1 cellular context compared by ENCODE assay signal in the genomic region with DNA sequence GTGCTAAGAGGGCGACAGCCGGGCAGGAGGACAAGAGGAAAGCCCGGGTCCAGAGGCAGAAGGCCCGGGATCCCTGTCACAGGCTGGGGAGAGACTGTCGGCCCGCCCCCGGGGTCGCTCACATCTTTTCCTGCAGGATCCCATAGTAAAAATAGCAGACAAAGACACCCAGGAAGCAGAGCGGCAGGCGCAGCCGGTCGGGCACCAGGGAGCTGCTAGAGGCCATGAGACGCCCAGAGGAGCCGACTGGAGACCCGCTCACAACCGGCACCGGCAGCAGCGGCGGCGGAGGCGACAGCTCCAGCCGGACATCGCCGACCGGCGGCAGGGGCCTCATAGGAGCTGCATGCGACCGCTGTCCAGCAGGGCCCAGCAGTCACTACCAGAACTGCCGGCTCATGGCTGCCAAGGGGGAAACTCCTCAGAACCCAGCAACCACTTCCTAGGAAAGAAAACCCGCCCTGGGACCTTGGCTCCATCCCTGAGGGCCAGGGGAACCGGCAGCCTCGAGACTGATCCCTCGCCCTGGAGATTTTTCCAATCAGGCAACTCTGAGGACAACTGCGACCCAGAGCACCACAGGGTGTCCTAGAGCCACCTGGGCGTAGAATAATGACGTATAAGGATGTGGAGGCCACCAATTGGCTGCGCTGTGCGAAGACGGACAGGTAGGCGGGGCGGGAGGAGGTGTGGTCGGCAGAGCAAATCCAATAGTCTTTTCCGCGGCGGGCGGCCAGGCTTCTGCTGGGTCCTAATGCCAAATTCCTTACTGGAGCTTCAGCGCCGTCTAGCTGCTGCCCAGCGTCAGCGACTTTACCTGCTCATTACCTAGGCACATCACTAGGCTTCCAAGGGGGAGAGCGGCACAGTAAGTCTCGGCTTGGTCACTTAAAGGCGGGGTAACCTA.
TF ChIP-seq lines count a peak whose summit lies in the region.

A gene with protein sequence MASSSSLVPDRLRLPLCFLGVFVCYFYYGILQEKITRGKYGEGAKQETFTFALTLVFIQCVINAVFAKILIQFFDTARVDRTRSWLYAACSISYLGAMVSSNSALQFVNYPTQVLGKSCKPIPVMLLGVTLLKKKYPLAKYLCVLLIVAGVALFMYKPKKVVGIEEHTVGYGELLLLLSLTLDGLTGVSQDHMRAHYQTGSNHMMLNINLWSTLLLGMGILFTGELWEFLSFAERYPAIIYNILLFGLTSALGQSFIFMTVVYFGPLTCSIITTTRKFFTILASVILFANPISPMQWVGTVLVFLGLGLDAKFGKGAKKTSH (minus strand): TSS at position 357 of the 907 bp plus-strand sequence. CDS start 131 bp downstream, at position 226.

TF ChIP-seq in HepG2, 621 proteins besides CTCF, POLR2A, EP300 and RAD21 (continued from another document and continues in another):
- TF ChIP-seq, protein P1, sequence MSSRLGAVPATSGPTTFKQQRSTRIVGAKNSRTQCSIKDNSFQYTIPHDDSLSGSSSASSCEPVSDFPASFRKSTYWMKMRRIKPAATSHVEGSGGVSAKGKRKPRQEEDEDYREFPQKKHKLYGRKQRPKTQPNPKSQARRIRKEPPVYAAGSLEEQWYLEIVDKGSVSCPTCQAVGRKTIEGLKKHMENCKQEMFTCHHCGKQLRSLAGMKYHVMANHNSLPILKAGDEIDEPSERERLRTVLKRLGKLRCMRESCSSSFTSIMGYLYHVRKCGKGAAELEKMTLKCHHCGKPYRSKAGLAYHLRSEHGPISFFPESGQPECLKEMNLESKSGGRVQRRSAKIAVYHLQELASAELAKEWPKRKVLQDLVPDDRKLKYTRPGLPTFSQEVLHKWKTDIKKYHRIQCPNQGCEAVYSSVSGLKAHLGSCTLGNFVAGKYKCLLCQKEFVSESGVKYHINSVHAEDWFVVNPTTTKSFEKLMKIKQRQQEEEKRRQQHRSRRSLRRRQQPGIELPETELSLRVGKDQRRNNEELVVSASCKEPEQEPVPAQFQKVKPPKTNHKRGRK (CRISPR knock-in tag; IDR thresholded peaks at IDR 0.05) = no peak
- TF ChIP-seq PCBP2 (optimal IDR thresholded peaks at IDR 0.05; ENCODE audit: low read depth, low read length, poor library complexity, severe bottlenecking) (no peak), ZNF292 (CRISPR knock-in tag; IDR thresholded peaks at IDR 0.05; ENCODE audit: borderline replicate concordance, low read depth) (no peak), ZNF768 (CRISPR knock-in tag; IDR thresholded peaks at IDR 0.05) (peak; percentile 76; the same call in 1 of the 2 replicates), SMARCE1 (IDR thresholded peaks at IDR 0.05; ENCODE audit: borderline replicate concordance) (no peak), MAFG (CRISPR knock-in tag; IDR thresholded peaks at IDR 0.05) (no peak), TAF1 (CRISPR knock-in tag; IDR thresholded peaks at IDR 0.05) (peak; percentile 77), KLF6 (CRISPR knock-in tag; IDR thresholded peaks at IDR 0.05) (peak; percentile 85; the same call in 1 of the 2 replicates), ZNF550 (CRISPR knock-in tag; IDR thresholded peaks at IDR 0.05; ENCODE audit: borderline replicate concordance) (no peak), ZBTB7A (CRISPR knock-in tag; IDR thresholded peaks at IDR 0.05) (no peak), ZNF703 (CRISPR knock-in tag; IDR thresholded peaks at IDR 0.05; ENCODE audit: borderline replicate concordance) (0 out of 2 replicates have a peak, but pooled peaks have one; percentile 80), CAMTA2 (CRISPR knock-in tag; IDR thresholded peaks at IDR 0.05; ENCODE audit: borderline replicate concordance) (no peak), ZNF354B (CRISPR knock-in tag; IDR thresholded peaks at IDR 0.05) (no peak), ZNF552 (CRISPR knock-in tag; IDR thresholded peaks at IDR 0.05; ENCODE audit: borderline replicate concordance) (no peak), ZNF781 (CRISPR knock-in tag; IDR thresholded peaks at IDR 0.05; ENCODE audit: borderline replicate concordance, not compliant biosample characterization) (no peak), ZBTB42 (CRISPR knock-in tag; IDR thresholded peaks at IDR 0.05) (no peak), ZNF605 (CRISPR knock-in tag; IDR thresholded peaks at IDR 0.05) (peak; percentile 82), MAF1 (CRISPR knock-in tag; IDR thresholded peaks at IDR 0.05; ENCODE audit: borderline replicate concordance) (no peak), CENPT (CRISPR knock-in tag; IDR thresholded peaks at IDR 0.05; ENCODE audit: low read depth) (no peak), RBM39 (IDR thresholded peaks at IDR 0.05; ENCODE audit: low read depth, low read length, poor library complexity, severe bottlenecking) (peak; percentile 91), BRD4 (CRISPR knock-in tag; IDR thresholded peaks at IDR 0.05) (peak; percentile 77; the same call in 1 of the 2 replicates), ZNF30 (CRISPR knock-in tag; IDR thresholded peaks at IDR 0.05) (0 out of 2 replicates have a peak, but pooled peaks have one; percentile 79), FOSL2 (CRISPR knock-in tag; IDR thresholded peaks at IDR 0.05) (0 out of 2 replicates have a peak, but pooled peaks have one; percentile 50), ZMAT3 (CRISPR knock-in tag; conservative IDR thresholded peaks at IDR 0.05) (peak; percentile 92), CBX1 (IDR thresholded peaks at IDR 0.05; ENCODE audit: low read depth) (peak; percentile 56), ZBTB7B (CRISPR knock-in tag; IDR thresholded peaks at IDR 0.05) (peak; percentile 60; the same call in 1 of the 2 replicates), SIX4 (CRISPR knock-in tag; IDR thresholded peaks at IDR 0.05) (no peak), TEAD2 (CRISPR knock-in tag; IDR thresholded peaks at IDR 0.05) (no peak), MIER3 (CRISPR knock-in tag; IDR thresholded peaks at IDR 0.05; ENCODE audit: borderline replicate concordance) (peak; percentile 97)
- TF ChIP-seq, protein P2, sequence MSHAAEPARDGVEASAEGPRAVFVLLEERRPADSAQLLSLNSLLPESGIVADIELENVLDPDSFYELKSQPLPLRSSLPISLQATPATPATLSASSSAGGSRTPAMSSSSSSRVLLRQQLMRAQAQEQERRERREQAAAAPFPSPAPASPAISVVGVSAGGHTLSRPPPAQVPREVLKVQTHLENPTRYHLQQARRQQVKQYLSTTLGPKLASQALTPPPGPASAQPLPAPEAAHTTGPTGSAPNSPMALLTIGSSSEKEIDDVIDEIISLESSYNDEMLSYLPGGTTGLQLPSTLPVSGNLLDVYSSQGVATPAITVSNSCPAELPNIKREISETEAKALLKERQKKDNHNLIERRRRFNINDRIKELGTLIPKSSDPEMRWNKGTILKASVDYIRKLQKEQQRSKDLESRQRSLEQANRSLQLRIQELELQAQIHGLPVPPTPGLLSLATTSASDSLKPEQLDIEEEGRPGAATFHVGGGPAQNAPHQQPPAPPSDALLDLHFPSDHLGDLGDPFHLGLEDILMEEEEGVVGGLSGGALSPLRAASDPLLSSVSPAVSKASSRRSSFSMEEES (CRISPR knock-in tag; IDR thresholded peaks at IDR 0.05) = peak; percentile 21
- TF ChIP-seq, protein P3, sequence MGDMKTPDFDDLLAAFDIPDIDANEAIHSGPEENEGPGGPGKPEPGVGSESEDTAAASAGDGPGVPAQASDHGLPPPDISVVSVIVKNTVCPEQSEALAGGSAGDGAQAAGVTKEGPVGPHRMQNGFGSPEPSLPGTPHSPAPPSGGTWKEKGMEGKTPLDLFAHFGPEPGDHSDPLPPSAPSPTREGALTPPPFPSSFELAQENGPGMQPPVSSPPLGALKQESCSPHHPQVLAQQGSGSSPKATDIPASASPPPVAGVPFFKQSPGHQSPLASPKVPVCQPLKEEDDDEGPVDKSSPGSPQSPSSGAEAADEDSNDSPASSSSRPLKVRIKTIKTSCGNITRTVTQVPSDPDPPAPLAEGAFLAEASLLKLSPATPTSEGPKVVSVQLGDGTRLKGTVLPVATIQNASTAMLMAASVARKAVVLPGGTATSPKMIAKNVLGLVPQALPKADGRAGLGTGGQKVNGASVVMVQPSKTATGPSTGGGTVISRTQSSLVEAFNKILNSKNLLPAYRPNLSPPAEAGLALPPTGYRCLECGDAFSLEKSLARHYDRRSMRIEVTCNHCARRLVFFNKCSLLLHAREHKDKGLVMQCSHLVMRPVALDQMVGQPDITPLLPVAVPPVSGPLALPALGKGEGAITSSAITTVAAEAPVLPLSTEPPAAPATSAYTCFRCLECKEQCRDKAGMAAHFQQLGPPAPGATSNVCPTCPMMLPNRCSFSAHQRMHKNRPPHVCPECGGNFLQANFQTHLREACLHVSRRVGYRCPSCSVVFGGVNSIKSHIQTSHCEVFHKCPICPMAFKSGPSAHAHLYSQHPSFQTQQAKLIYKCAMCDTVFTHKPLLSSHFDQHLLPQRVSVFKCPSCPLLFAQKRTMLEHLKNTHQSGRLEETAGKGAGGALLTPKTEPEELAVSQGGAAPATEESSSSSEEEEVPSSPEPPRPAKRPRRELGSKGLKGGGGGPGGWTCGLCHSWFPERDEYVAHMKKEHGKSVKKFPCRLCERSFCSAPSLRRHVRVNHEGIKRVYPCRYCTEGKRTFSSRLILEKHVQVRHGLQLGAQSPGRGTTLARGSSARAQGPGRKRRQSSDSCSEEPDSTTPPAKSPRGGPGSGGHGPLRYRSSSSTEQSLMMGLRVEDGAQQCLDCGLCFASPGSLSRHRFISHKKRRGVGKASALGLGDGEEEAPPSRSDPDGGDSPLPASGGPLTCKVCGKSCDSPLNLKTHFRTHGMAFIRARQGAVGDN (CRISPR knock-in tag; IDR thresholded peaks at IDR 0.05) = peak; percentile 82
- TF ChIP-seq, protein P4, sequence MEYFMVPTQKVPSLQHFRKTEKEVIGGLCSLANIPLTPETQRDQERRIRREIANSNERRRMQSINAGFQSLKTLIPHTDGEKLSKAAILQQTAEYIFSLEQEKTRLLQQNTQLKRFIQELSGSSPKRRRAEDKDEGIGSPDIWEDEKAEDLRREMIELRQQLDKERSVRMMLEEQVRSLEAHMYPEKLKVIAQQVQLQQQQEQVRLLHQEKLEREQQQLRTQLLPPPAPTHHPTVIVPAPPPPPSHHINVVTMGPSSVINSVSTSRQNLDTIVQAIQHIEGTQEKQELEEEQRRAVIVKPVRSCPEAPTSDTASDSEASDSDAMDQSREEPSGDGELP (IDR thresholded peaks at IDR 0.05; ENCODE audit: borderline replicate concordance, low read depth) = no peak; the same call in 1 of the 2 replicates
- TF ChIP-seq, protein P5, sequence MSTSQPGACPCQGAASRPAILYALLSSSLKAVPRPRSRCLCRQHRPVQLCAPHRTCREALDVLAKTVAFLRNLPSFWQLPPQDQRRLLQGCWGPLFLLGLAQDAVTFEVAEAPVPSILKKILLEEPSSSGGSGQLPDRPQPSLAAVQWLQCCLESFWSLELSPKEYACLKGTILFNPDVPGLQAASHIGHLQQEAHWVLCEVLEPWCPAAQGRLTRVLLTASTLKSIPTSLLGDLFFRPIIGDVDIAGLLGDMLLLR (CRISPR knock-in tag; IDR thresholded peaks at IDR 0.05) = peak; percentile 77
- TF ChIP-seq, protein P6, sequence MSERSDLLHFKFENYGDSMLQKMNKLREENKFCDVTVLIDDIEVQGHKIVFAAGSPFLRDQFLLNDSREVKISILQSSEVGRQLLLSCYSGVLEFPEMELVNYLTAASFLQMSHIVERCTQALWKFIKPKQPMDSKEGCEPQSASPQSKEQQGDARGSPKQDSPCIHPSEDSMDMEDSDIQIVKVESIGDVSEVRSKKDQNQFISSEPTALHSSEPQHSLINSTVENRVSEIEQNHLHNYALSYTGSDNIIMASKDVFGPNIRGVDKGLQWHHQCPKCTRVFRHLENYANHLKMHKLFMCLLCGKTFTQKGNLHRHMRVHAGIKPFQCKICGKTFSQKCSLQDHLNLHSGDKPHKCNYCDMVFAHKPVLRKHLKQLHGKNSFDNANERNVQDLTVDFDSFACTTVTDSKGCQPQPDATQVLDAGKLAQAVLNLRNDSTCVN (CRISPR knock-in tag; IDR thresholded peaks at IDR 0.05; ENCODE audit: borderline replicate concordance) = peak; percentile 18; the same call in 1 of the 2 replicates
- TF ChIP-seq, protein P7, sequence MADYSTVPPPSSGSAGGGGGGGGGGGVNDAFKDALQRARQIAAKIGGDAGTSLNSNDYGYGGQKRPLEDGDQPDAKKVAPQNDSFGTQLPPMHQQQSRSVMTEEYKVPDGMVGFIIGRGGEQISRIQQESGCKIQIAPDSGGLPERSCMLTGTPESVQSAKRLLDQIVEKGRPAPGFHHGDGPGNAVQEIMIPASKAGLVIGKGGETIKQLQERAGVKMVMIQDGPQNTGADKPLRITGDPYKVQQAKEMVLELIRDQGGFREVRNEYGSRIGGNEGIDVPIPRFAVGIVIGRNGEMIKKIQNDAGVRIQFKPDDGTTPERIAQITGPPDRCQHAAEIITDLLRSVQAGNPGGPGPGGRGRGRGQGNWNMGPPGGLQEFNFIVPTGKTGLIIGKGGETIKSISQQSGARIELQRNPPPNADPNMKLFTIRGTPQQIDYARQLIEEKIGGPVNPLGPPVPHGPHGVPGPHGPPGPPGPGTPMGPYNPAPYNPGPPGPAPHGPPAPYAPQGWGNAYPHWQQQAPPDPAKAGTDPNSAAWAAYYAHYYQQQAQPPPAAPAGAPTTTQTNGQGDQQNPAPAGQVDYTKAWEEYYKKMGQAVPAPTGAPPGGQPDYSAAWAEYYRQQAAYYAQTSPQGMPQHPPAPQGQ (CRISPR knock-in tag; IDR thresholded peaks at IDR 0.05; ENCODE audit: borderline replicate concordance) = no peak
- TF ChIP-seq, protein P8, sequence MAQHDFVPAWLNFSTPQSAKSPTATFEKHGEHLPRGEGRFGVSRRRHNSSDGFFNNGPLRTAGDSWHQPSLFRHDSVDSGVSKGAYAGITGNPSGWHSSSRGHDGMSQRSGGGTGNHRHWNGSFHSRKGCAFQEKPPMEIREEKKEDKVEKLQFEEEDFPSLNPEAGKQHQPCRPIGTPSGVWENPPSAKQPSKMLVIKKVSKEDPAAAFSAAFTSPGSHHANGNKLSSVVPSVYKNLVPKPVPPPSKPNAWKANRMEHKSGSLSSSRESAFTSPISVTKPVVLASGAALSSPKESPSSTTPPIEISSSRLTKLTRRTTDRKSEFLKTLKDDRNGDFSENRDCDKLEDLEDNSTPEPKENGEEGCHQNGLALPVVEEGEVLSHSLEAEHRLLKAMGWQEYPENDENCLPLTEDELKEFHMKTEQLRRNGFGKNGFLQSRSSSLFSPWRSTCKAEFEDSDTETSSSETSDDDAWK (CRISPR knock-in tag; IDR thresholded peaks at IDR 0.05) = no peak
- TF ChIP-seq, protein P9, sequence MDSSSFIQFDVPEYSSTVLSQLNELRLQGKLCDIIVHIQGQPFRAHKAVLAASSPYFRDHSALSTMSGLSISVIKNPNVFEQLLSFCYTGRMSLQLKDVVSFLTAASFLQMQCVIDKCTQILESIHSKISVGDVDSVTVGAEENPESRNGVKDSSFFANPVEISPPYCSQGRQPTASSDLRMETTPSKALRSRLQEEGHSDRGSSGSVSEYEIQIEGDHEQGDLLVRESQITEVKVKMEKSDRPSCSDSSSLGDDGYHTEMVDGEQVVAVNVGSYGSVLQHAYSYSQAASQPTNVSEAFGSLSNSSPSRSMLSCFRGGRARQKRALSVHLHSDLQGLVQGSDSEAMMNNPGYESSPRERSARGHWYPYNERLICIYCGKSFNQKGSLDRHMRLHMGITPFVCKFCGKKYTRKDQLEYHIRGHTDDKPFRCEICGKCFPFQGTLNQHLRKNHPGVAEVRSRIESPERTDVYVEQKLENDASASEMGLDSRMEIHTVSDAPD (CRISPR knock-in tag; IDR thresholded peaks at IDR 0.05) = no peak
- TF ChIP-seq, protein P10, sequence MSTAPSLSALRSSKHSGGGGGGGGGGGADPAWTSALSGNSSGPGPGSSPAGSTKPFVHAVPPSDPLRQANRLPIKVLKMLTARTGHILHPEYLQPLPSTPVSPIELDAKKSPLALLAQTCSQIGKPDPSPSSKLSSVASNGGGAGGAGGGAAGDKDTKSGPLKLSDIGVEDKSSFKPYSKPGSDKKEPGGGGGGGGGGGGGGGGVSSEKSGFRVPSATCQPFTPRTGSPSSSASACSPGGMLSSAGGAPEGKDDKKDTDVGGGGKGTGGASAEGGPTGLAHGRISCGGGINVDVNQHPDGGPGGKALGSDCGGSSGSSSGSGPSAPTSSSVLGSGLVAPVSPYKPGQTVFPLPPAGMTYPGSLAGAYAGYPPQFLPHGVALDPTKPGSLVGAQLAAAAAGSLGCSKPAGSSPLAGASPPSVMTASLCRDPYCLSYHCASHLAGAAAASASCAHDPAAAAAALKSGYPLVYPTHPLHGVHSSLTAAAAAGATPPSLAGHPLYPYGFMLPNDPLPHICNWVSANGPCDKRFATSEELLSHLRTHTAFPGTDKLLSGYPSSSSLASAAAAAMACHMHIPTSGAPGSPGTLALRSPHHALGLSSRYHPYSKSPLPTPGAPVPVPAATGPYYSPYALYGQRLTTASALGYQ (CRISPR knock-in tag; IDR thresholded peaks at IDR 0.05) = no peak
